In genomic region chr11:10650630-10651029, GRCh38 we compare ENCODE assay signal across 14 cellular contexts. TPM values are rescaled to one million over a fixed set of nuclear protein-coding genes. Genes with fewer than 3 reads are reported as not detected.
DNase-seq lines count a peak whose midpoint lies in the region; ATAC-seq and TF ChIP-seq lines count a peak whose summit lies in the region.
"Had no signal": no experiment of that assay in that cellular context is flagged by ENCODE, and none has a peak within 500 bp of the region (broad histone marks: within the 10 kb centered on the region; RNA-seq: fewer than 3 reads in every experiment).

No MANE protein-coding gene starts in this region.

- no peaks in the 10 kb centered on the region for H3K4me1 ChIP-seq in NT2/D1 (ENCODE audit: insufficient read depth, insufficient read length)
- H3K4me1 ChIP-seq in esophagus muscularis mucosa = peaks cover 35 to 100% (median 99%) of the 10 kb centered on the region in 4 donors
- H3K4me1 ChIP-seq in upper lobe of right lung = peaks cover 48% of the 10 kb centered on the region

- H3K36me3 ChIP-seq in NT2/D1 (ENCODE audit: insufficient read depth, insufficient read length, low read length) = no peaks in the 10 kb centered on the region
- H3K36me3 ChIP-seq in esophagus muscularis mucosa = peaks cover 0 to 17% (median 0%) of the 10 kb centered on the region in 4 donors
- H3K36me3 ChIP-seq in upper lobe of right lung = no peaks in the 10 kb centered on the region
- H3K36me3 ChIP-seq: SJSA1 had no signal

- H3K4me3 ChIP-seq in NT2/D1 (ENCODE audit: insufficient read length, low read depth) (no peak overlapping the region), esophagus muscularis mucosa (no peak overlapping the region), retinal pigment epithelial cell (ENCODE audit: low read length) (no peak overlapping the region), upper lobe of right lung (no peak overlapping the region)
- H3K4me3 ChIP-seq: GM12878, SJSA1 had no signal

- peak overlapping the region; percentile 70 to 86 (median 74) for H3K27ac ChIP-seq in esophagus muscularis mucosa (replicated peaks in 1 of 4)
- H3K27ac ChIP-seq in upper lobe of right lung = no peak overlapping the region
- H3K27ac ChIP-seq: SJSA1 had no signal

- ATAC-seq in upper lobe of right lung (no peak), HG02798 (IDR thresholded peaks at IDR 0.05; ENCODE audit: poor library complexity, unreplicated experiment) (no peak), GM18520 (IDR thresholded peaks at IDR 0.05; ENCODE audit: unreplicated experiment) (no peak)
- ATAC-seq: GM12878 had no signal

- no peak overlapping the region for H3K9ac ChIP-seq in NT2/D1 (ENCODE audit: insufficient read length, low read depth)

- 0 out of 2 replicates have a peak, but pooled peaks cover 5% of the 10 kb centered on the region for H3K9me3 ChIP-seq in NT2/D1 (ENCODE audit: insufficient read depth, low read length)
- no peaks in the 10 kb centered on the region for H3K9me3 ChIP-seq in esophagus muscularis mucosa
- H3K9me3 ChIP-seq in upper lobe of right lung = no peaks in the 10 kb centered on the region
- H3K9me3 ChIP-seq: SJSA1 had no signal

- no peak for TF ChIP-seq POLR2A in esophagus muscularis mucosa (IDR thresholded peaks at IDR 0.05; ENCODE audit: low read depth)

- H3K27me3 ChIP-seq in NT2/D1 (ENCODE audit: insufficient read depth, insufficient read length) = no peaks in the 10 kb centered on the region
- H3K27me3 ChIP-seq in esophagus muscularis mucosa = no peaks in the 10 kb centered on the region
- H3K27me3 ChIP-seq in upper lobe of right lung = no peaks in the 10 kb centered on the region
- H3K27me3 ChIP-seq: SJSA1 had no signal

- TF ChIP-seq EP300 in esophagus muscularis mucosa (IDR thresholded peaks at IDR 0.05) = no peak

- WGBS in esophagus muscularis mucosa = 59% methylated on average over 2 of the region's 2 CpGs

- TF ChIP-seq CTCF in esophagus muscularis mucosa (IDR thresholded peaks at IDR 0.05) (no peak), retinal pigment epithelial cell (conservative IDR thresholded peaks at IDR 0.05; ENCODE audit: low read depth, low read length) (no peak), upper lobe of right lung (IDR thresholded peaks at IDR 0.05) (no peak)

- intact Hi-C loops in esophagus muscularis mucosa (cut with DNase I) (no loop called here), upper lobe of right lung (cut with DNase I) (no loop called here)

- DNase-seq in NT2/D1 (ENCODE audit: low read depth, low spot score) (peak; percentile 46), esophagus muscularis mucosa (ENCODE audit: extremely low spot score) (no peak), retinal pigment epithelial cell (ENCODE audit: low read depth) (peak; percentile 55), upper lobe of right lung (peak; percentile 13)
- DNase-seq in activated CD8-positive, alpha-beta memory T cell treated with anti-CD3 and anti-CD28 coated beads for 24 hours = no peak
- DNase-seq: CD4-positive, alpha-beta memory T cell; H9; NCI-H187 treated with DMSO at 0.1 percent for 48 hours; NCI-H2171; NCI-H446 had no signal

RNA-seq across cellular contexts. Expression of gene IRAG1, which starts 42.9 kb away (rescaled TPM):
- total RNA-seq in esophagus muscularis mucosa (100 to 1,000 TPM; 205 to 338 (median 276) TPM), upper lobe of right lung (18.0 TPM)
- total RNA-seq: CD4-positive, alpha-beta memory T cell had no signal

Comparison
In these comparisons a context has a peak if more than half of its experiments do, and no peak if none do; other contexts are left out.
1. DNase-seq: peak in NT2/D1 (single experiment), retinal pigment epithelial cell (single experiment) and upper lobe of right lung (single experiment); none in esophagus muscularis mucosa (single experiment) and activated CD8-positive, alpha-beta memory T cell treated with anti-CD3 and anti-CD28 coated beads for 24 hours (single experiment).
2. RNA of gene IRAG1, which starts 42.9 kb away (total RNA-seq): 205 to 338 TPM in esophagus muscularis mucosa; 18.0 TPM in upper lobe of right lung (single experiment); every median in the first group is over 10 times any median in the second.